Comparison of ENCODE assay signal across 10 cellular contexts in the genomic region with DNA sequence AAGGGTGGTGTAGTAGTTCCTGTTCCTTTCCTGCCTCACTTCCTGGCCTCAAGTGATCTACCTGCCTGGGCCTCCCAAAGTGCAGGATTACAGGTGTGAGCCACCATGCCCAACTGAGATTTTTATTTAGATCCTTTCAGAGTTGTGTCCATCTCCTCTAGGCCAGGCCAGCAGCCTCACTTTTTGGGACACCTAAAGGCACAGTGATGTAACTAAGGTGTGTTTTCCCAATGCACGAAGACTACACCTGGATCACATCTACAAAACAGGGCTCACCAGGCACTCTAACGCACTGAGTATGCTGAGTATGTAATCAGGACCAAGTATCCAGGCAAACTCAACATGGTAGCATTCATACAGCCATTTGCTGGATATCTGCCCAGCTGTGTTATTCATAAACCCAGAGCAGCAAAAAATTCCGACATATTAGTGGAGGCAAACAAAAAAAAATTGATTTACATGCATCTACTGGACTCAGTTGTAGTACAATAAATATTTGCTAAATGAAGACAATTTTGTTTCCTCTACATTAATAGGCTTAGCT. TPM values are rescaled to one million over a fixed set of nuclear protein-coding genes. Genes with fewer than 3 reads are reported as not detected.
DNase-seq lines count a peak whose midpoint lies in the region; ATAC-seq and TF ChIP-seq lines count a peak whose summit lies in the region.
"Had no signal": no experiment of that assay in that cellular context is flagged by ENCODE, and none has a peak within 500 bp of the region (broad histone marks: within the 10 kb centered on the region; RNA-seq: fewer than 3 reads in every experiment).

No MANE protein-coding gene starts in this region.

- peaks cover 34% of the 10 kb centered on the region for H3K36me3 Mint-ChIP-seq in CD8-positive, alpha-beta T cell
- H3K36me3 Mint-ChIP-seq in osteocyte (ENCODE audit: unreplicated experiment): no peaks in the 10 kb centered on the region
- H3K36me3 Mint-ChIP-seq in Caco-2 (ENCODE audit: insufficient read depth, unreplicated experiment): no peaks in the 10 kb centered on the region

- CTCF ChIA-PET in CD8-positive, alpha-beta T cell (lab: Charles Lee): interaction anchor here (1.2 to 14.3 kb wide), 9 partner anchors 9 to 150 kb away, joined by 3 to 127 read pairs (median 8); no protein-coding TSS in a partner anchor
- CTCF ChIA-PET in Caco-2 (lab: Charles Lee): no interaction called here

- intact Hi-C loops in CD8-positive, alpha-beta T cell (cut with DNase I, micrococcal nuclease): loop anchor here in 1 of 2 experiments (1.0 kb wide), 1 partner anchor 15 kb away; no protein-coding TSS in a partner anchor
- intact Hi-C loops in dorsolateral prefrontal cortex (cut with DNase I) (no loop called here), Caco-2 (cut with micrococcal nuclease; ENCODE audit: unreplicated experiment) (no loop called here), posterior cingulate gyrus (cut with DNase I) (no loop called here)

- no peaks in the 10 kb centered on the region for H3K27me3 Mint-ChIP-seq in CD8-positive, alpha-beta T cell (ENCODE audit: low read depth)
- no peaks in the 10 kb centered on the region for H3K27me3 Mint-ChIP-seq in osteocyte (ENCODE audit: unreplicated experiment)
- no peaks in the 10 kb centered on the region for H3K27me3 Mint-ChIP-seq in Caco-2 (ENCODE audit: insufficient read depth, unreplicated experiment)

- POLR2A ChIA-PET in CD8-positive, alpha-beta T cell (lab: Charles Lee): interaction anchor here (0.6 to 2.7 kb wide), 8 partner anchors 10 to 469 kb away, joined by 3 to 9 read pairs (median 4); no protein-coding TSS in a partner anchor
- POLR2A ChIA-PET in Caco-2 (lab: Charles Lee): no interaction called here

- H3K4me1 ChIP-seq in CD8-positive, alpha-beta T cell (ENCODE audit: insufficient read depth, low read length): peaks cover 63% of the 10 kb centered on the region
- H3K4me1 ChIP-seq in OCI-LY3 (ENCODE audit: low read length) (peaks cover 90% of the 10 kb centered on the region), Caco-2 (peaks cover 44% of the 10 kb centered on the region)

- H3K4me1 Mint-ChIP-seq in CD8-positive, alpha-beta T cell (ENCODE audit: low read depth): peaks cover 79% of the 10 kb centered on the region
- peaks cover 85% of the 10 kb centered on the region for H3K4me1 Mint-ChIP-seq in osteocyte (ENCODE audit: unreplicated experiment)
- peaks cover 30% of the 10 kb centered on the region for H3K4me1 Mint-ChIP-seq in Caco-2 (ENCODE audit: low read depth, unreplicated experiment)

- H3K4me3 Mint-ChIP-seq in CD8-positive, alpha-beta T cell: peak overlapping the region; percentile 81
- H3K4me3 Mint-ChIP-seq in osteocyte (ENCODE audit: unreplicated experiment): peak overlapping the region; percentile 72
- H3K4me3 Mint-ChIP-seq in Caco-2 (ENCODE audit: unreplicated experiment): no peak overlapping the region

- no peaks in the 10 kb centered on the region for H3K9me3 ChIP-seq in CD8-positive, alpha-beta T cell (ENCODE audit: low read length)
- H3K9me3 ChIP-seq in OCI-LY3 (ENCODE audit: insufficient read depth, low read length) (no peaks in the 10 kb centered on the region), Caco-2 (no peaks in the 10 kb centered on the region)

- no peak overlapping the region for H2AFZ ChIP-seq in OCI-LY3 (ENCODE audit: low read depth, low read length)

- peak overlapping the region; percentile 22 for H3K4me3 ChIP-seq in CD8-positive, alpha-beta T cell (ENCODE audit: low read depth, low read length)
- H3K4me3 ChIP-seq in OCI-LY3 (ENCODE audit: low read length) (peak overlapping the region; percentile 53), dorsolateral prefrontal cortex (no peak overlapping the region), Caco-2 (ENCODE audit: low read depth, low read length) (no peak overlapping the region)

- H3K9me3 Mint-ChIP-seq in CD8-positive, alpha-beta T cell: no peaks in the 10 kb centered on the region
- H3K9me3 Mint-ChIP-seq in osteocyte (ENCODE audit: unreplicated experiment) (no peaks in the 10 kb centered on the region), Caco-2 (ENCODE audit: unreplicated experiment) (no peaks in the 10 kb centered on the region)

- peak overlapping the region; percentile 78 for H3K9ac ChIP-seq in OCI-LY3 (ENCODE audit: low read length)

- peak overlapping the region; percentile 60 for H3K4me2 ChIP-seq in OCI-LY3 (ENCODE audit: low read length)

- no TSS peak for BruUV-seq in Caco-2 (replicated peaks; lab: Mats Ljungman, UMichigan)

- DNase-seq in CD8-positive, alpha-beta T cell: no peak
- DNase-seq in dorsolateral prefrontal cortex (no peak), osteocyte (ENCODE audit: extremely low spot score, unreplicated experiment) (no peak), Caco-2 (no peak), NCI-H2029 (lab: John Stamatoyannopoulos, UW) (no peak), SHP77 (lab: John Stamatoyannopoulos, UW) (no peak), posterior cingulate gyrus (no peak)
- DNase-seq: activated CD8-positive, alpha-beta memory T cell treated with anti-CD3 and anti-CD28 coated beads, Interleukin-2, amount 50 U/mL, for 4 hours; NCI-H2029 treated with DMSO at 0.1 percent for 48 hours had no signal

- H3K36me3 ChIP-seq in CD8-positive, alpha-beta T cell (ENCODE audit: insufficient read depth, low read length): no peaks in the 10 kb centered on the region
- H3K36me3 ChIP-seq in OCI-LY3 (replicated peaks; ENCODE audit: low read depth, low read length): peaks cover 13% of the 10 kb centered on the region
- H3K36me3 ChIP-seq in Caco-2 (ENCODE audit: control insufficient read depth, insufficient read depth, low read length): peaks cover 2% of the 10 kb centered on the region; the same call in 1 of the 2 replicates

- no peak for TF ChIP-seq CTCF in CD8-positive, alpha-beta T cell (IDR thresholded peaks at IDR 0.05)
- TF ChIP-seq CTCF in OCI-LY3 (IDR thresholded peaks at IDR 0.05; ENCODE audit: low read depth, low read length) (no peak), dorsolateral prefrontal cortex (IDR thresholded peaks at IDR 0.05 in 54 of 56, conservative IDR thresholded peaks at IDR 0.05 in 2 of 56; ENCODE audit: low read depth in 1 of 56, partially characterized antibody in 56 of 56) (no peak), osteocyte (IDR thresholded peaks at IDR 0.05) (no peak), Caco-2 (IDR thresholded peaks at IDR 0.05; ENCODE audit: insufficient read depth in 1 of 2, low read depth in 1 of 2, low read length in 1 of 2, severe bottlenecking in 1 of 2, unreplicated experiment in 1 of 2) (no peak)

- no peak for ATAC-seq in CD8-positive, alpha-beta T cell

- H3K27me3 ChIP-seq in CD8-positive, alpha-beta T cell (ENCODE audit: insufficient read depth, low read length): no peaks in the 10 kb centered on the region
- H3K27me3 ChIP-seq in OCI-LY3 (ENCODE audit: low read depth, low read length): no peaks in the 10 kb centered on the region
- no peaks in the 10 kb centered on the region for H3K27me3 ChIP-seq in dorsolateral prefrontal cortex
- H3K27me3 ChIP-seq in Caco-2 (replicated peaks; ENCODE audit: control insufficient read depth, insufficient read depth, low read length): no peaks in the 10 kb centered on the region

- peak overlapping the region; percentile 25 for H3K27ac ChIP-seq in CD8-positive, alpha-beta T cell (ENCODE audit: low read depth, low read length)
- peak overlapping the region; percentile 98 for H3K27ac ChIP-seq in OCI-LY3 (ENCODE audit: low read length)
- H3K27ac ChIP-seq in dorsolateral prefrontal cortex: peak overlapping the region in 32 of 59 donors; percentile 0 to 90 (median 44)

- H3K79me2 ChIP-seq in OCI-LY3 (ENCODE audit: low read length): peaks cover 100% of the 10 kb centered on the region

- no peaks in the 10 kb centered on the region for H4K20me1 ChIP-seq in OCI-LY3 (ENCODE audit: insufficient read depth, low read length)

- peak overlapping the region; percentile 92 for H3K27ac Mint-ChIP-seq in CD8-positive, alpha-beta T cell
- H3K27ac Mint-ChIP-seq in osteocyte (ENCODE audit: unreplicated experiment) (peak overlapping the region; percentile 98), Caco-2 (ENCODE audit: unreplicated experiment) (no peak overlapping the region)

RNA-seq across cellular contexts. Expression of gene LPIN2, which starts 33.8 kb away (rescaled TPM):
- 10 to 100 TPM; 50.3 to 50.9 TPM for total RNA-seq in CD8-positive, alpha-beta T cell
- total RNA-seq in dorsolateral prefrontal cortex (10 to 100 TPM; 37.1 to 95.3 (median 57.4) TPM), osteocyte (34.8 and 36.9 TPM in 2 replicates), Caco-2 (2022) (25.3 and 26.2 TPM in 2 replicates)

Comparison
In these comparisons a context has a peak if more than half of its experiments do, and no peak if none do; other contexts are left out.
1. H3K27ac ChIP-seq: peak in every context shown above with its lines; median percentile 98 in OCI-LY3; 44 in dorsolateral prefrontal cortex; 25 in CD8-positive, alpha-beta T cell.
2. H3K4me3 ChIP-seq: peak in CD8-positive, alpha-beta T cell (single experiment) and OCI-LY3 (single experiment); none in dorsolateral prefrontal cortex (0 of 59) and Caco-2 (single experiment).